ENCODE assay signal across 8 cellular contexts in genomic region chr5:112860929-112861637, GRCh38. TPM values are rescaled to one million over a fixed set of nuclear protein-coding genes. Genes with fewer than 3 reads are reported as not detected.
A peak's percentile ranks its signal among the peaks of the same experiment; 100 is the strongest.
DNase-seq lines count a peak whose midpoint lies in the region; ATAC-seq lines count a peak whose summit lies in the region.

SRP19 (plus strand) TSS chr5:112861287; CDS start chr5:112861377, 90 bp downstream.

- peak; percentile 96 for ATAC-seq in GM19468 (IDR thresholded peaks at IDR 0.05; ENCODE audit: extremely low read depth, unreplicated experiment)

- no peaks in the 10 kb centered on the region for H3K9me3 ChIP-seq in effector memory CD4-positive, alpha-beta T cell (ENCODE audit: control insufficient read depth, low read length)

- peak within 1 kb of the TSS; percentile 87 for H3K4me3 ChIP-seq in effector memory CD4-positive, alpha-beta T cell (ENCODE audit: insufficient read depth, low read depth, low read length, poor library complexity, severe bottlenecking)

- H3K27me3 ChIP-seq in effector memory CD4-positive, alpha-beta T cell (replicated peaks; ENCODE audit: control insufficient read depth, insufficient read depth, low read length, poor library complexity, severe bottlenecking), result no peaks in the 10 kb centered on the region

- peak; percentile 83 for DNase-seq in CMK (ENCODE audit: low read depth)
- DNase-seq in HS-5 (ENCODE audit: low read depth), result peak; percentile 85
- DNase-seq in NK-92 treated with Interleukin-12 subunit alpha and Interleukin-12 subunit beta, amount 100 ng/mL, for 24 hours (lab: John Stamatoyannopoulos, UW), result peak; percentile 84
- peak; percentile 93 for DNase-seq in activated CD8-positive, alpha-beta memory T cell treated with anti-CD3 and anti-CD28 coated beads for 24 hours
- peak; percentile 82 to 88 (median 85) for DNase-seq in effector memory CD4-positive, alpha-beta T cell
- peak; percentile 97 to 98 for DNase-seq in lung microvascular endothelial cell (ENCODE audit: low read depth in 2 of 2)
- DNase-seq in stimulated activated CD4-positive, alpha-beta T cell treated with anti-CD3 and anti-CD28 coated beads, TNF-alpha, amount 100 ng/mL, for 48 hours (ENCODE audit: low read depth in 3 of 3), result peak; percentile 83 to 85 (median 84)

- peaks cover 7% of the 10 kb centered on the region for H3K4me1 ChIP-seq in effector memory CD4-positive, alpha-beta T cell (ENCODE audit: control insufficient read depth, insufficient read depth, low read length, poor library complexity, severe bottlenecking)

- H3K36me3 ChIP-seq in effector memory CD4-positive, alpha-beta T cell (ENCODE audit: control insufficient read depth, insufficient read depth, low read length), result peaks cover 22% of the 10 kb centered on the region

- peak within 1 kb of the TSS; percentile 86 for H3K27ac ChIP-seq in effector memory CD4-positive, alpha-beta T cell (ENCODE audit: insufficient read depth, low read length, poor library complexity, severe bottlenecking)

RNA-seq across cellular contexts. Expression of gene SRP19, which starts in this region (rescaled TPM):
- 27.7 and 32.3 TPM in 2 replicates for total RNA-seq in lung microvascular endothelial cell

Comparison
In these comparisons a context has a peak if more than half of its experiments do, and no peak if none do; other contexts are left out.
1. Peak in every context shown above with its lines: DNase-seq, ATAC-seq, H3K4me3 ChIP-seq and H3K27ac ChIP-seq.